ENCODE assay signal across 25 cellular contexts in the genomic region with DNA sequence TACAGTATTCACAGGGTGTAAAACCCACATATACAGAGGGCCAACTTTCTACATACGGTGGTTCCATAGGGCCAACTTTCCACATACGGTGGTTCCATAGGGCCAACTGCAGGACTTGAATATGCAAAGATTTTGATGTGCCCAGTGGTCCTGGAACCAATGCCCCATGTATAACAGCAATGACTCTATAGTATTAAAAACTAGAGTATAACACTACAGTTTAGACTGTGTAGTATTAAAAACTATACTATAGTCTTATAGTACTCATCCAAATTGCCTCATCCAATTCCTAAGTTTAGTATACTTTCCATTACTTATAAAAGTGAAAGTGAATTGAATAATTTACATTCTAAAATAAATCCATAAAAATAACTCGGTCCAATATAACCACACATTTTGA.
A peak's percentile ranks its signal among the peaks of the same experiment; 100 is the strongest.
DNase-seq lines count a peak whose midpoint lies in the region; ATAC-seq, FAIRE-seq and TF ChIP-seq lines count a peak whose summit lies in the region.
"Had no signal": no experiment of that assay in that cellular context is flagged by ENCODE, and none has a peak within 500 bp of the region (broad histone marks: within the 10 kb centered on the region; RNA-seq: fewer than 3 reads in every experiment).

No MANE protein-coding gene starts in this region.

- no peak for DNase-seq in activated T-cell treated with anti-CD3 and anti-CD28 coated beads, Interleukin-2, amount 50 U/mL, for 72 hours
- no peak for DNase-seq in activated T-cell treated with anti-CD3 and anti-CD28 coated beads, Interleukin-2, amount 50 U/mL, for 4 hours
- DNase-seq in GM12878 (ENCODE audit: low read depth, low spot score) (no peak), SW 1271 (lab: John Stamatoyannopoulos, UW) (no peak)
- DNase-seq in stimulated activated effector memory CD8-positive, alpha-beta T cell treated with anti-CD3 and anti-CD28 coated beads, Interleukin-12 subunit alpha, Interleukin-12 subunit beta, amount 100 ng/mL, for 72 hours (ENCODE audit: low spot score in 2 of 2): no peak
- DNase-seq: 8988T; CD4-positive, CD25-positive, alpha-beta regulatory T cell; DMS153; DND-41; GM23248; H9; NCI-H1048; NCI-H1417; NCI-H1694; NCI-H2029 treated with DMSO at 0.1 percent for 48 hours; NCI-H446 treated with DMSO at 0.1 percent for 48 hours; NCI-H526; NCI-H82; NK-92 treated with Interleukin-12 subunit alpha and Interleukin-12 subunit beta, amount 100 ng/mL, for 24 hours; PC-3 had no signal

- H3K27ac ChIP-seq in ACC112 (ENCODE audit: low read depth, low read length) (no peak overlapping the region), GM12878 (ENCODE audit: control insufficient read depth, insufficient read depth) (no peak overlapping the region)
- H3K27ac ChIP-seq: BLaER1, GM23248, KMS-11 had no signal

- no peak for TF ChIP-seq EP300 in GM12878 (IDR thresholded peaks at IDR 0.05; ENCODE audit: borderline replicate concordance in 1 of 2, control insufficient read depth in 1 of 2, low read depth in 2 of 2, low read length in 2 of 2)

- H2AFZ ChIP-seq in ACC112 (ENCODE audit: low read length, unreplicated experiment): no peak overlapping the region
- H2AFZ ChIP-seq in GM12878 (ENCODE audit: control insufficient read depth, low read depth, low read length): no peak overlapping the region
- H2AFZ ChIP-seq: GM23248 had no signal

- TF ChIP-seq POLR2A in GM12878 (IDR thresholded peaks at IDR 0.05; ENCODE audit: low read depth, low read length): no peak

- H3K36me3 Mint-ChIP-seq in activated T-cell treated with anti-CD3 and anti-CD28 coated beads, Interleukin-2, amount 50 U/mL, for 72 hours (ENCODE audit: insufficient read depth in 2 of 2): peaks cover 0 to 2% of the 10 kb centered on the region in 2 donors
- H3K36me3 Mint-ChIP-seq in activated T-cell treated with anti-CD3 and anti-CD28 coated beads, Interleukin-2, amount 50 U/mL, for 4 hours (ENCODE audit: insufficient read depth): peaks cover 12% of the 10 kb centered on the region
- no peaks in the 10 kb centered on the region for H3K36me3 Mint-ChIP-seq in stimulated activated effector memory CD8-positive, alpha-beta T cell treated with anti-CD3 and anti-CD28 coated beads, Interleukin-12 subunit alpha, Interleukin-12 subunit beta, amount 100 ng/mL, for 72 hours

- no peak overlapping the region for H3K4me2 ChIP-seq in GM12878 (ENCODE audit: control insufficient read depth, insufficient read depth)
- H3K4me2 ChIP-seq: BLaER1, KMS-11 had no signal

- 65% methylated on average over 3 of the region's 3 CpGs for whole genome bisulfite sequencing in GM12878 (ENCODE audit: insufficient coverage, insufficient replicate concordance, low lambda C conversion rate, missing lambda C conversion rate)

- H3K4me1 ChIP-seq in ACC112 (ENCODE audit: control insufficient read depth, insufficient read depth, low read length, unreplicated experiment): peaks cover 12% of the 10 kb centered on the region
- peaks cover 13% of the 10 kb centered on the region for H3K4me1 ChIP-seq in GM12878 (ENCODE audit: control insufficient read depth, insufficient read depth, low read length)

- POLR2A ChIA-PET in GM12878 (lab: Charles Lee): no interaction called here

- no peak for FAIRE-seq in GM12878 (lab: Jason Lieb, UNC)

- H3K4me3 Mint-ChIP-seq in activated T-cell treated with anti-CD3 and anti-CD28 coated beads, Interleukin-2, amount 50 U/mL, for 72 hours: no peak overlapping the region
- H3K4me3 Mint-ChIP-seq in activated T-cell treated with anti-CD3 and anti-CD28 coated beads, Interleukin-2, amount 50 U/mL, for 4 hours: no peak overlapping the region
- H3K4me3 Mint-ChIP-seq in stimulated activated effector memory CD8-positive, alpha-beta T cell treated with anti-CD3 and anti-CD28 coated beads, Interleukin-12 subunit alpha, Interleukin-12 subunit beta, amount 100 ng/mL, for 72 hours: no peak overlapping the region
- H3K4me3 Mint-ChIP-seq: H9 had no signal

- H3K9me3 Mint-ChIP-seq in activated T-cell treated with anti-CD3 and anti-CD28 coated beads, Interleukin-2, amount 50 U/mL, for 72 hours: no peaks in the 10 kb centered on the region
- no peaks in the 10 kb centered on the region for H3K9me3 Mint-ChIP-seq in activated T-cell treated with anti-CD3 and anti-CD28 coated beads, Interleukin-2, amount 50 U/mL, for 4 hours
- no peaks in the 10 kb centered on the region for H3K9me3 Mint-ChIP-seq in stimulated activated effector memory CD8-positive, alpha-beta T cell treated with anti-CD3 and anti-CD28 coated beads, Interleukin-12 subunit alpha, Interleukin-12 subunit beta, amount 100 ng/mL, for 72 hours
- H3K9me3 Mint-ChIP-seq: H9, IgD-negative memory B cell had no signal

- TF ChIP-seq RAD21 in GM12878 (IDR thresholded peaks at IDR 0.05; ENCODE audit: insufficient read depth, low read depth, low read length): no peak

- H3K79me2 ChIP-seq in ACC112 (ENCODE audit: control insufficient read depth, insufficient read depth, low read length, unreplicated experiment) (peaks cover 92% of the 10 kb centered on the region), GM12878 (ENCODE audit: control insufficient read depth, insufficient read depth, low read length) (peaks cover 89% of the 10 kb centered on the region)

- H3K9ac ChIP-seq in GM12878 (ENCODE audit: control insufficient read depth, insufficient read depth, low read length): no peak overlapping the region
- H3K9ac ChIP-seq: BLaER1, GM23248, KMS-11 had no signal

- no peak for ATAC-seq in activated T-cell treated with anti-CD3 and anti-CD28 coated beads, Interleukin-2, amount 50 U/mL, for 72 hours (replicated peaks in 1 of 2)
- no peak for ATAC-seq in activated T-cell treated with anti-CD3 and anti-CD28 coated beads, Interleukin-2, amount 50 U/mL, for 4 hours
- ATAC-seq in GM12878 (peak; percentile 15; the same call in 1 of the 3 replicates), HG03108 (IDR thresholded peaks at IDR 0.05; ENCODE audit: unreplicated experiment) (no peak)
- peak; percentile 47 for ATAC-seq in stimulated activated effector memory CD8-positive, alpha-beta T cell treated with anti-CD3 and anti-CD28 coated beads, Interleukin-12 subunit alpha, Interleukin-12 subunit beta, amount 100 ng/mL, for 72 hours
- ATAC-seq: PC-3 had no signal

- no peaks in the 10 kb centered on the region; the same call in 2 of the 3 replicates for H3K9me3 ChIP-seq in GM12878 (replicated peaks; ENCODE audit: control insufficient read depth, insufficient read depth, low read length)
- H3K9me3 ChIP-seq: BLaER1 had no signal

- TF ChIP-seq CTCF in GM12878 (IDR thresholded peaks at IDR 0.05 in 2 of 3, conservative IDR thresholded peaks at IDR 0.05 in 1 of 3; ENCODE audit: control insufficient read depth in 2 of 3, extremely low read depth in 1 of 3, insufficient read depth in 1 of 3, low read depth in 3 of 3, low read length in 3 of 3): no peak

- peak overlapping the region; percentile 54 for H3K27ac Mint-ChIP-seq in activated T-cell treated with anti-CD3 and anti-CD28 coated beads, Interleukin-2, amount 50 U/mL, for 72 hours
- H3K27ac Mint-ChIP-seq in stimulated activated effector memory CD8-positive, alpha-beta T cell treated with anti-CD3 and anti-CD28 coated beads, Interleukin-12 subunit alpha, Interleukin-12 subunit beta, amount 100 ng/mL, for 72 hours: no peak overlapping the region

- 0 out of 2 replicates have a peak overlapping the region, but pooled peaks have one; percentile 33 for H3K4me3 ChIP-seq in ACC112 (ENCODE audit: low read depth, low read length)
- H3K4me3 ChIP-seq in GM12878: no peak overlapping the region
- H3K4me3 ChIP-seq: BLaER1, GM23248 had no signal

- H3K4me1 Mint-ChIP-seq in activated T-cell treated with anti-CD3 and anti-CD28 coated beads, Interleukin-2, amount 50 U/mL, for 72 hours (ENCODE audit: low read depth): peaks cover 71% of the 10 kb centered on the region
- H3K4me1 Mint-ChIP-seq in activated T-cell treated with anti-CD3 and anti-CD28 coated beads, Interleukin-2, amount 50 U/mL, for 4 hours (ENCODE audit: low read depth): peaks cover 70% of the 10 kb centered on the region
- H3K4me1 Mint-ChIP-seq in stimulated activated effector memory CD8-positive, alpha-beta T cell treated with anti-CD3 and anti-CD28 coated beads, Interleukin-12 subunit alpha, Interleukin-12 subunit beta, amount 100 ng/mL, for 72 hours: peaks cover 64% of the 10 kb centered on the region

- in situ Hi-C loops in GM12878 (cut with MboI): no loop called here

- peaks cover 2% of the 10 kb centered on the region; the same call in 1 of the 2 replicates for H4K20me1 ChIP-seq in GM12878 (ENCODE audit: control insufficient read depth, insufficient read depth)

- RAD21 ChIA-PET in GM12878 (lab: Charles Lee; ENCODE audit: unreplicated experiment): no interaction called here

- CTCF ChIA-PET in GM12878 (lab: Yijun Ruan, JAX): interaction anchor here (1.1 kb wide), 2 partner anchors 20 to 83 kb away, joined by 3 read pairs; no protein-coding TSS in a partner anchor

- H3K36me3 ChIP-seq in ACC112 (ENCODE audit: insufficient read depth, low read length) (no peaks in the 10 kb centered on the region), GM12878 (ENCODE audit: control insufficient read depth in 2 of 2, insufficient read depth in 2 of 2, low read length in 1 of 2) (no peaks in the 10 kb centered on the region)
- H3K36me3 ChIP-seq: BLaER1 had no signal

- intact Hi-C loops in GM12878 (cut with micrococcal nuclease; ENCODE audit: unreplicated experiment): no loop called here

- H3K27me3 Mint-ChIP-seq in activated T-cell treated with anti-CD3 and anti-CD28 coated beads, Interleukin-2, amount 50 U/mL, for 72 hours (ENCODE audit: low read depth): no peaks in the 10 kb centered on the region
- H3K27me3 Mint-ChIP-seq in activated T-cell treated with anti-CD3 and anti-CD28 coated beads, Interleukin-2, amount 50 U/mL, for 4 hours (ENCODE audit: low read depth): no peaks in the 10 kb centered on the region
- H3K27me3 Mint-ChIP-seq: CD4-positive, CD25-positive, alpha-beta regulatory T cell; IgD-negative memory B cell had no signal

- SMC1A ChIA-PET in GM12878 (lab: Charles Lee; ENCODE audit: uncharacterized antibody, unreplicated experiment): no interaction called here

- no TSS peak for BruUV-seq in GM12878 (replicated peaks; lab: Mats Ljungman, UMichigan)

- H3K27me3 ChIP-seq in ACC112 (ENCODE audit: insufficient read depth, low read length) (no peaks in the 10 kb centered on the region), GM12878 (replicated peaks in 1 of 2; ENCODE audit: control insufficient read depth in 2 of 2, insufficient read depth in 2 of 2, low read length in 1 of 2) (no peaks in the 10 kb centered on the region)
- H3K27me3 ChIP-seq: BLaER1 had no signal

Comparison
In these comparisons a context has a peak if more than half of its experiments do, and no peak if none do; other contexts are left out.
1. ATAC-seq: peak in GM12878 (single experiment) and stimulated activated effector memory CD8-positive, alpha-beta T cell treated with anti-CD3 and anti-CD28 coated beads, Interleukin-12 subunit alpha, Interleukin-12 subunit beta, amount 100 ng/mL, for 72 hours (single experiment); none in activated T-cell treated with anti-CD3 and anti-CD28 coated beads, Interleukin-2, amount 50 U/mL, for 72 hours (0 of 2), activated T-cell treated with anti-CD3 and anti-CD28 coated beads, Interleukin-2, amount 50 U/mL, for 4 hours (0 of 2) and HG03108 (single experiment).